ENCODE assay signal across 9 cellular contexts in genomic region chrX:149903889-149904748, GRCh38. TPM values are rescaled to one million over a fixed set of nuclear protein-coding genes. Genes with fewer than 3 reads are reported as not detected.
DNase-seq lines count a peak whose midpoint lies in the region; ATAC-seq and TF ChIP-seq lines count a peak whose summit lies in the region.
"Had no signal": no experiment of that assay in that cellular context is flagged by ENCODE, and none has a peak within 500 bp of the region (broad histone marks: within the 10 kb centered on the region; RNA-seq: fewer than 3 reads in every experiment).

No MANE protein-coding gene starts in this region.

- no peaks in the 10 kb centered on the region for H3K36me3 ChIP-seq in aorta (ENCODE audit: control insufficient read depth in 1 of 2, insufficient read depth in 2 of 2, low read length in 1 of 2)

- TF ChIP-seq CTCF in lower leg skin (IDR thresholded peaks at IDR 0.05) = no peak

- H3K4me1 ChIP-seq in aorta (ENCODE audit: control insufficient read depth in 1 of 2, insufficient read depth in 2 of 2, low read length in 2 of 2) = no peaks in the 10 kb centered on the region

- DNase-seq in CD1c-positive myeloid dendritic cell (ENCODE audit: extremely low spot score) = peak; percentile 1
- DNase-seq in effector memory CD8-positive, alpha-beta T cell = no peak
- DNase-seq in stimulated activated naive CD8-positive, alpha-beta T cell treated with anti-CD3 and anti-CD28 coated beads, Interleukin-15, Interleukin-2, amounts not matched to agents 100 U/mL and 50 U/mL, for 24 hours = no peak
- DNase-seq in aorta = no peak
- no peak for DNase-seq in KG1 (lab: John Stamatoyannopoulos, UW)
- no peak for DNase-seq in lower leg skin (ENCODE audit: low spot score in 2 of 2)

- no peaks in the 10 kb centered on the region for H3K27me3 Mint-ChIP-seq in effector memory CD8-positive, alpha-beta T cell

- no peaks in the 10 kb centered on the region for H3K9me3 ChIP-seq in aorta (ENCODE audit: control insufficient read depth, low read length)

- no peaks in the 10 kb centered on the region for H3K9me3 Mint-ChIP-seq in effector memory CD8-positive, alpha-beta T cell

- no peak for TF ChIP-seq POLR2A in lower leg skin (IDR thresholded peaks at IDR 0.05)

- intact Hi-C loops in aorta (cut with DNase I) (no loop called here), lower leg skin (cut with DNase I; ENCODE audit: low total_unique reads) (no loop called here)

- WGBS in aorta, 2 donors = 3 to 25% methylated on average over 6 of the region's 6 CpGs
- WGBS in lower leg skin, 2 donors = 23 to 51% methylated on average over 6 of the region's 6 CpGs

- peak overlapping the region in 1 of 2 donors; percentile 73 for H3K27ac Mint-ChIP-seq in effector memory CD8-positive, alpha-beta T cell

- H3K4me1 Mint-ChIP-seq in effector memory CD8-positive, alpha-beta T cell (ENCODE audit: low read depth in 2 of 2) = peaks cover 0 to 6% of the 10 kb centered on the region in 2 donors

- no peaks in the 10 kb centered on the region for H3K27me3 ChIP-seq in aorta (ENCODE audit: control insufficient read depth in 1 of 2, insufficient read depth in 2 of 2, low read length in 1 of 2)

- H3K4me3 ChIP-seq in aorta (ENCODE audit: low read length in 2 of 2) (no peak overlapping the region), lower leg skin (ENCODE audit: low read depth, poor library complexity, severe bottlenecking) (no peak overlapping the region)

- no peak overlapping the region for H3K27ac ChIP-seq in aorta (ENCODE audit: low read depth in 1 of 2, low read length in 2 of 2)
- H3K27ac ChIP-seq: HL-60 had no signal

- no peaks in the 10 kb centered on the region for H3K36me3 Mint-ChIP-seq in effector memory CD8-positive, alpha-beta T cell (ENCODE audit: insufficient read depth)

- H3K4me3 Mint-ChIP-seq in effector memory CD8-positive, alpha-beta T cell = peak overlapping the region; percentile 28 to 31

- ATAC-seq in GM21390 (IDR thresholded peaks at IDR 0.05; ENCODE audit: unreplicated experiment) (peak; percentile 84), HG03565 (IDR thresholded peaks at IDR 0.05; ENCODE audit: unreplicated experiment) (peak; percentile 71), aorta (ENCODE audit: low FRiP score) (no peak)
- no peak for ATAC-seq in effector memory CD8-positive, alpha-beta T cell (replicated peaks)
- peak; percentile 40 for ATAC-seq in stimulated activated naive CD8-positive, alpha-beta T cell treated with anti-CD3 and anti-CD28 coated beads, Interleukin-15, Interleukin-2, amounts not matched to agents 100 U/mL and 50 U/mL, for 24 hours

RNA-seq across cellular contexts. Expression of gene MAGEA8, which starts 23.1 kb away (rescaled TPM):
- total RNA-seq in aorta (not detected), lower leg skin (not detected)
- polyA plus RNA-seq in aorta = not detected

RNA-seq across cellular contexts. Expression of gene HSFX4, which starts 25.3 kb away (rescaled TPM):
- total RNA-seq in aorta (not detected), lower leg skin (not detected)
- not detected for polyA plus RNA-seq in aorta

RNA-seq across cellular contexts. Expression of gene EOLA2, which starts 34.2 kb away (rescaled TPM):
- total RNA-seq in aorta (10 to 100 TPM; 30.1 to 32.3 TPM), lower leg skin (10 to 100 TPM; 16.0 to 22.5 (median 19.3) TPM)
- 10 to 100 TPM; 14.0 to 51.8 TPM for polyA plus RNA-seq in aorta

Comparison
In these comparisons a context has a peak if more than half of its experiments do, and no peak if none do; other contexts are left out.
1. ATAC-seq: peak in GM21390 (single experiment), HG03565 (single experiment) and stimulated activated naive CD8-positive, alpha-beta T cell treated with anti-CD3 and anti-CD28 coated beads, Interleukin-15, Interleukin-2, amounts not matched to agents 100 U/mL and 50 U/mL, for 24 hours (single experiment); none in effector memory CD8-positive, alpha-beta T cell (single experiment) and aorta (single experiment).